ENCODE assay signal across 34 cellular contexts in genomic region chr11:62846177-62846576, GRCh38. TPM values are rescaled to one million over a fixed set of nuclear protein-coding genes. Genes with fewer than 3 reads are reported as not detected.
"Had no signal": no experiment of that assay in that cellular context is flagged by ENCODE, and none has a peak within 500 bp of the region (broad histone marks: within the 10 kb centered on the region; RNA-seq: fewer than 3 reads in every experiment).

No MANE protein-coding gene starts in this region.

- H3K79me2 ChIP-seq: parathyroid adenoma had no signal

- FAIRE-seq: urothelium cell line had no signal

- H3K4me3 ChIP-seq: ovary, psoas muscle, skin epidermis, smooth muscle cell, spleen, stomach, thoracic aorta, thyroid gland, tibial nerve, upper lobe of left lung, vagina had no signal

- H3K27ac Mint-ChIP-seq: natural killer cell; nephron; progenitor cell of endocrine pancreas; stimulated activated effector memory CD8-positive, alpha-beta T cell treated with anti-CD3 and anti-CD28 coated beads, Interleukin-12 subunit alpha, Interleukin-12 subunit beta, amount 100 ng/mL, for 72 hours; stimulated activated naive CD8-positive, alpha-beta T cell treated with anti-CD3 and anti-CD28 coated beads, Interleukin-15, Interleukin-2, amounts not matched to agents 100 ng/mL and 50 ng/mL, for 24 hours had no signal

- H3K27me3 ChIP-seq: ovary, spleen, stomach, thyroid gland, tibial nerve, upper lobe of left lung, vagina had no signal

- H3K4me2 ChIP-seq: smooth muscle cell had no signal

- H3K4me1 Mint-ChIP-seq: natural killer cell, nephron had no signal

- H3K27me3 Mint-ChIP-seq: progenitor cell of endocrine pancreas; stimulated activated naive B cell treated with anti-CD40 and anti-IgM and Interleukin-4, amounts not matched to agents 10 μg/mL and 1 μg/mL and 100 μg/mL, for 72 hours; stimulated activated naive CD8-positive, alpha-beta T cell treated with anti-CD3 and anti-CD28 coated beads, Interleukin-15, Interleukin-2, amounts not matched to agents 100 ng/mL and 50 ng/mL, for 24 hours had no signal

- H3K9me3 Mint-ChIP-seq: natural killer cell; nephron; stimulated activated effector memory CD8-positive, alpha-beta T cell treated with anti-CD3 and anti-CD28 coated beads, Interleukin-12 subunit alpha, Interleukin-12 subunit beta, amount 100 ng/mL, for 72 hours; stimulated activated naive B cell treated with anti-CD40 and anti-IgM and Interleukin-4, amounts not matched to agents 10 μg/mL and 1 μg/mL and 100 μg/mL, for 72 hours; stimulated activated naive CD8-positive, alpha-beta T cell treated with anti-CD3 and anti-CD28 coated beads, Interleukin-15, Interleukin-2, amounts not matched to agents 100 ng/mL and 50 ng/mL, for 24 hours had no signal

- H3K4me3 Mint-ChIP-seq: naive thymus-derived CD4-positive, alpha-beta T cell; natural killer cell; nephron; stimulated activated effector memory CD8-positive, alpha-beta T cell treated with anti-CD3 and anti-CD28 coated beads, Interleukin-12 subunit alpha, Interleukin-12 subunit beta, amount 100 ng/mL, for 72 hours; stimulated activated naive B cell treated with anti-CD40 and anti-IgM and Interleukin-4, amounts not matched to agents 10 μg/mL and 1 μg/mL and 100 μg/mL, for 72 hours; stimulated activated naive CD8-positive, alpha-beta T cell treated with anti-CD3 and anti-CD28 coated beads, Interleukin-15, Interleukin-2, amounts not matched to agents 100 ng/mL and 50 ng/mL, for 24 hours had no signal

- H3K9me3 ChIP-seq: ovary, psoas muscle, spleen, stomach, thoracic aorta, thyroid gland, tibial nerve, upper lobe of left lung, vagina had no signal

- H3K27ac ChIP-seq: ovary, parathyroid adenoma, psoas muscle, skin epidermis, spleen, stomach, thoracic aorta, thyroid gland, tibial nerve, upper lobe of left lung, vagina had no signal

- H2AFZ ChIP-seq: parathyroid adenoma had no signal

- H3K36me3 Mint-ChIP-seq: naive thymus-derived CD4-positive, alpha-beta T cell; natural killer cell; stimulated activated naive B cell treated with anti-CD40 and anti-IgM and Interleukin-4, amounts not matched to agents 10 μg/mL and 1 μg/mL and 100 μg/mL, for 72 hours had no signal

- H3K36me3 ChIP-seq: ovary, thoracic aorta, thyroid gland, vagina had no signal

- DNase-seq: naive thymus-derived CD4-positive, alpha-beta T cell; natural killer cell; occipital lobe; ovary; psoas muscle; right cardiac atrium; stimulated activated CD4-positive, alpha-beta T cell treated with anti-CD3 and anti-CD28 coated beads, Interleukin-12 subunit alpha, Interleukin-12 subunit beta, amount 100 ng/mL, for 4 hours; stimulated activated CD4-positive, alpha-beta T cell treated with anti-CD3 and anti-CD28 coated beads, Interleukin-1b, Interleukin-23, amount 100 ng/mL, for 48 hours; stimulated activated CD4-positive, alpha-beta T cell treated with anti-CD3 and anti-CD28 coated beads, Interleukin-4, amount 100 ng/mL, for 1 hour; stimulated activated naive B cell treated with anti-CD40 and anti-IgM and Interleukin-4, amounts not matched to agents 10 μg/mL and 1 μg/mL and 100 μg/mL, for 72 hours; stimulated activated naive CD4-positive, alpha-beta T cell treated with Interleukin-2 at 50 U/mL for 16 hours; stomach; thyroid gland; trophoblast cell; upper lobe of left lung had no signal

- H3K9ac ChIP-seq: parathyroid adenoma had no signal

RNA-seq across cellular contexts. Expression of gene TEX54, which starts 13.5 kb away (rescaled TPM):
- total RNA-seq: natural killer cell, occipital lobe, osteoblast, ovary, progenitor cell of endocrine pancreas, psoas muscle, renal cortical epithelial cell, right cardiac atrium, sciatic nerve, smooth muscle cell, spleen, stomach, subcutaneous adipose tissue, temporal lobe, thoracic aorta, thyroid gland, tibial nerve, upper lobe of left lung, ureter, vagina had no signal
- polyA plus RNA-seq: neural cell, ovary, psoas muscle, right cardiac atrium, spleen, stomach had no signal
